ENCODE assay signal across 23 cellular contexts in the genomic region with DNA sequence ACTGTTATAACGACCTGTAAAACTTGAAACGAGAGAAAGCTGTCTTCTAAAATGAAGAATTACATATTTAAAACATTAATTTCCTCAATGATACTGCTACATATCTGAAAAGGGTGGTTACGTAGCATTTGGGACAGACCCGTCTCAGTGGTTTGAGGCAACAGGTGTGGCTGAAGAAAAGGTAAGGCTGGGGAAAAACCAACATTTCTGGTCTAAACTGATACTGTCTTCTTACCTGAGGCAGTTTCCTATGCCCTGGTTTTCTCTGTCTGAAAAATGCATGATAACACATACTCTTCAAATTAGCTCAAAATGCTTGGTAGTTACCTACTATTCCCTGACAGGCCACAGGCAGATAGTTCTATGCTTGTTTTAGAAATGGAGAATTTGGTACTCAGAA. TPM values are rescaled to one million over a fixed set of nuclear protein-coding genes. Genes with fewer than 3 reads are reported as not detected.
DNase-seq lines count a peak whose midpoint lies in the region; ATAC-seq, FAIRE-seq and TF ChIP-seq lines count a peak whose summit lies in the region.
"Had no signal": no experiment of that assay in that cellular context is flagged by ENCODE, and none has a peak within 500 bp of the region (broad histone marks: within the 10 kb centered on the region; RNA-seq: fewer than 3 reads in every experiment).

No MANE protein-coding gene starts in this region.

- peak overlapping the region; percentile 65 for H3K4me3 ChIP-seq in left ventricle myocardium inferior
- peak overlapping the region; percentile 56 for H3K4me3 ChIP-seq in coronary artery
- H3K4me3 ChIP-seq in vagina: no peak overlapping the region
- H3K4me3 ChIP-seq: HAP-1, K562, spleen had no signal

- H3K27ac ChIP-seq in left ventricle myocardium inferior (replicated peaks): peak overlapping the region; percentile 87
- H3K27ac ChIP-seq in coronary artery: peak overlapping the region; percentile 65 to 83
- H3K27ac ChIP-seq in vagina: peak overlapping the region; percentile 54

- no peak for FAIRE-seq in D721Med (lab: Jason Lieb, UNC)
- FAIRE-seq: colon, K562, TTC549 had no signal

- H3K4me1 ChIP-seq in left ventricle myocardium inferior (peaks cover 60% of the 10 kb centered on the region), vagina (no peaks in the 10 kb centered on the region)
- H3K4me1 ChIP-seq: spleen had no signal

- H3K27me3 ChIP-seq in left ventricle myocardium inferior (ENCODE audit: low read depth) (no peaks in the 10 kb centered on the region), vagina (no peaks in the 10 kb centered on the region)

- H3K4me1 Mint-ChIP-seq in mesothelial cell of epicardium: peaks cover 70% of the 10 kb centered on the region
- H3K4me1 Mint-ChIP-seq: naive thymus-derived CD4-positive, alpha-beta T cell had no signal

- no peak for TF ChIP-seq POLR2A in vagina (IDR thresholded peaks at IDR 0.05)

- ATAC-seq in left cardiac atrium (no peak), GM21447 (IDR thresholded peaks at IDR 0.05; ENCODE audit: unreplicated experiment) (no peak)
- ATAC-seq: CD8-positive, alpha-beta T cell; K562; naive thymus-derived CD4-positive, alpha-beta T cell had no signal

- H3K9me3 Mint-ChIP-seq in mesothelial cell of epicardium: no peaks in the 10 kb centered on the region
- H3K9me3 Mint-ChIP-seq: CD8-positive, alpha-beta T cell; naive thymus-derived CD4-positive, alpha-beta T cell had no signal

- H3K36me3 Mint-ChIP-seq in mesothelial cell of epicardium: peaks cover 7% of the 10 kb centered on the region
- H3K36me3 Mint-ChIP-seq: CD8-positive, alpha-beta T cell; naive thymus-derived CD4-positive, alpha-beta T cell had no signal

- no peak for TF ChIP-seq CTCF in left ventricle myocardium inferior (IDR thresholded peaks at IDR 0.05; ENCODE audit: borderline replicate concordance)
- no peak for TF ChIP-seq CTCF in coronary artery (IDR thresholded peaks at IDR 0.05)
- no peak for TF ChIP-seq CTCF in mesothelial cell of epicardium (IDR thresholded peaks at IDR 0.05; ENCODE audit: unreplicated experiment)
- TF ChIP-seq CTCF in vagina (IDR thresholded peaks at IDR 0.05): no peak
- no peak for TF ChIP-seq CTCF in D721Med (IDR thresholded peaks at IDR 0.05; ENCODE audit: insufficient read depth, missing control alignments)

- no peak overlapping the region for H3K4me3 Mint-ChIP-seq in mesothelial cell of epicardium
- H3K4me3 Mint-ChIP-seq: CD8-positive, alpha-beta T cell; naive thymus-derived CD4-positive, alpha-beta T cell had no signal

- intact Hi-C loops in left ventricle myocardium inferior (cut with micrococcal nuclease) (no loop called here), left cardiac atrium (cut with DNase I) (no loop called here), vagina (cut with DNase I) (no loop called here)

- H3K36me3 ChIP-seq in left ventricle myocardium inferior (no peaks in the 10 kb centered on the region), vagina (no peaks in the 10 kb centered on the region)
- H3K36me3 ChIP-seq: HAP-1, spleen had no signal

- no peaks in the 10 kb centered on the region for H3K27me3 Mint-ChIP-seq in mesothelial cell of epicardium (ENCODE audit: low read depth)
- H3K27me3 Mint-ChIP-seq: naive thymus-derived CD4-positive, alpha-beta T cell had no signal

- DNase-seq in left ventricle myocardium inferior: no peak
- DNase-seq in left cardiac atrium: no peak
- DNase-seq in coronary artery (ENCODE audit: low spot score): no peak
- no peak for DNase-seq in mesothelial cell of epicardium (ENCODE audit: low spot score in 2 of 2, unreplicated experiment in 2 of 2)
- no peak for DNase-seq in vagina (ENCODE audit: extremely low spot score in 2 of 2)
- DNase-seq in D721Med (ENCODE audit: insufficient read length, low spot score): no peak
- no peak for DNase-seq in DMS153 treated with DMSO at 0.1 percent for 48 hours (lab: John Stamatoyannopoulos, UW; ENCODE audit: unreplicated experiment)
- DNase-seq: activated CD4-positive, alpha-beta T cell treated with anti-CD3 and anti-CD28 coated beads for 48 hours; activated CD8-positive, alpha-beta memory T cell treated with anti-CD3 and anti-CD28 coated beads, Interleukin-2, amount 50 U/mL, for 4 hours; activated gamma-delta T cell; CD8-positive, alpha-beta T cell; MV-4-11; naive thymus-derived CD4-positive, alpha-beta T cell; NCI-H187 treated with DMSO at 0.1 percent for 48 hours; NCI-H446; posterior cingulate gyrus; RPMI8226; spleen had no signal

- H3K27ac Mint-ChIP-seq in mesothelial cell of epicardium: peak overlapping the region; percentile 95
- H3K27ac Mint-ChIP-seq: CD8-positive, alpha-beta T cell; naive thymus-derived CD4-positive, alpha-beta T cell had no signal

- H3K9me3 ChIP-seq in left ventricle myocardium inferior (replicated peaks) (no peaks in the 10 kb centered on the region), vagina (no peaks in the 10 kb centered on the region)
- H3K9me3 ChIP-seq: HAP-1, spleen had no signal

RNA-seq across cellular contexts. Expression of a gene that starts 30.4 kb away (rescaled TPM):
- total RNA-seq in left ventricle myocardium inferior: 42.7 TPM
- 10 to 100 TPM; 57.0 to 69.5 TPM for total RNA-seq in left cardiac atrium
- 417 to 443 TPM (median 428 TPM) in 3 replicates for total RNA-seq in mesothelial cell of epicardium
- total RNA-seq in vagina: 382 TPM
- total RNA-seq: CD8-positive, alpha-beta T cell had no signal

Comparison
In these comparisons a context has a peak if more than half of its experiments do, and no peak if none do; other contexts are left out.
1. H3K4me3 ChIP-seq: peak in left ventricle myocardium inferior (single experiment) and coronary artery (single experiment); none in vagina (0 of 2).
2. Peak in every context shown above with its lines, with median percentiles within 50 percentile points of each other: H3K27ac ChIP-seq.